ENCODE assay signal across 18 cellular contexts in the genomic region with DNA sequence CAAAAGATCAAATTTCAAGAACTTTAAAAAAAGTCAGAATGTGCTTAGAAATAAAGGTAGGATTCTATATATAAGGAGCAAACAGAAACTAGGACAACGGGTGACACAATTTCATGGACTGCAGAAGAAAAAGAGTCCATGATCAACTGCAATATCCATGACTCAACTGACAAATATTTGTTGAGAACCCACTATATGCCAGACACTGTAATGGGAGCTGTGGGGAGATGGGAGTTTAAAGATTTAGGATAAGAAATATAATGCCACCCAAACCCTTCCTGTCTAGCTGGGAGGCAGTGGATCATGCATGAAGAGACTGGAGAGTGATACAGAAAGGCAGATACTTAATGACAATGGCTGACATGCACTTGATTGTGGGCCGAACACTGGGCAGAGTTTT.
"Had no signal": no experiment of that assay in that cellular context is flagged by ENCODE, and none has a peak within 500 bp of the region (broad histone marks: within the 10 kb centered on the region; RNA-seq: fewer than 3 reads in every experiment).

No MANE protein-coding gene starts in this region.

- H3K27ac Mint-ChIP-seq: activated CD4-positive, alpha-beta T cell treated with anti-CD3 and anti-CD28 coated beads, Interleukin-2, amount 10 ng/mL, durations not matched to agents 24 days and 14 days; activated CD8-positive, alpha-beta T cell treated with anti-CD3 and anti-CD28 coated beads, Interleukin-2, amount 10 ng/mL, durations not matched to agents 7 days and 5 days; activated naive CD8-positive, alpha-beta T cell; brain; naive thymus-derived CD4-positive, alpha-beta T cell; T-helper 1 cell treated with Interleukin-12 subunit alpha and Interleukin-12 subunit beta and Interleukin-4 antibody, amounts not matched to agents 30 μg/mL and 1 μg/mL, for 36 hours had no signal

- H3K27me3 Mint-ChIP-seq: brain had no signal

- H3K27me3 ChIP-seq: ovary, sigmoid colon, stomach, testis, upper lobe of left lung had no signal

- H3K36me3 ChIP-seq: left ventricle myocardium inferior, ovary, sigmoid colon, stomach, upper lobe of left lung had no signal

- H3K27ac ChIP-seq: ovary, sigmoid colon, stomach, testis, upper lobe of left lung had no signal

- H3K9me3 Mint-ChIP-seq: activated CD4-positive, alpha-beta T cell treated with anti-CD3 and anti-CD28 coated beads, Interleukin-2, amount 10 ng/mL, durations not matched to agents 24 days and 14 days; T-helper 1 cell treated with Interleukin-12 subunit alpha and Interleukin-12 subunit beta and Interleukin-4 antibody, amounts not matched to agents 30 μg/mL and 1 μg/mL, for 36 hours had no signal

- DNase-seq: activated CD4-positive, alpha-beta T cell treated with anti-CD3 and anti-CD28 coated beads, Interleukin-2, amount 10 ng/mL, durations not matched to agents 24 days and 14 days; activated CD4-positive, CD25-positive, alpha-beta regulatory T cell; activated CD8-positive, alpha-beta memory T cell treated with anti-CD3 and anti-CD28 coated beads, Interleukin-2, amount 50 U/mL, for 4 hours; activated CD8-positive, alpha-beta T cell treated with anti-CD3 and anti-CD28 coated beads, Interleukin-2, amount 10 ng/mL, durations not matched to agents 7 days and 5 days; activated gamma-delta T cell treated with Interleukin-2 at 50 U/mL for 16 hours; activated T-cell treated with anti-CD3 and anti-CD28 coated beads, Interleukin-2, amount 50 U/mL, for 48 hours; amygdala; left ventricle myocardium inferior; naive thymus-derived CD4-positive, alpha-beta T cell; ovary; sigmoid colon; stimulated activated CD4-positive, alpha-beta T cell treated with anti-CD3 and anti-CD28 coated beads, Interleukin-1b, Interleukin-23, amount 100 ng/mL, for 48 hours; stomach; testis; upper lobe of left lung had no signal

- H3K4me3 ChIP-seq: left ventricle myocardium inferior, ovary, sigmoid colon, stomach, testis, upper lobe of left lung had no signal

- ATAC-seq: activated CD8-positive, alpha-beta T cell treated with anti-CD3 and anti-CD28 coated beads, Interleukin-2, amount 10 ng/mL, durations not matched to agents 7 days and 5 days; naive thymus-derived CD4-positive, alpha-beta T cell had no signal

- H3K4me1 Mint-ChIP-seq: activated CD4-positive, alpha-beta T cell treated with anti-CD3 and anti-CD28 coated beads, Interleukin-2, amount 10 ng/mL, durations not matched to agents 24 days and 14 days; naive thymus-derived CD4-positive, alpha-beta T cell had no signal

- H3K4me3 Mint-ChIP-seq: activated CD4-positive, alpha-beta T cell treated with anti-CD3 and anti-CD28 coated beads, Interleukin-2, amount 10 ng/mL, durations not matched to agents 24 days and 14 days; activated CD8-positive, alpha-beta T cell treated with anti-CD3 and anti-CD28 coated beads, Interleukin-2, amount 10 ng/mL, durations not matched to agents 7 days and 5 days; activated naive CD8-positive, alpha-beta T cell; brain; naive thymus-derived CD4-positive, alpha-beta T cell; T-helper 1 cell treated with Interleukin-12 subunit alpha and Interleukin-12 subunit beta and Interleukin-4 antibody, amounts not matched to agents 30 μg/mL and 1 μg/mL, for 36 hours had no signal

- H3K36me3 Mint-ChIP-seq: activated naive CD8-positive, alpha-beta T cell; brain; naive thymus-derived CD4-positive, alpha-beta T cell had no signal

- H3K4me1 ChIP-seq: testis, upper lobe of left lung had no signal

- H3K9me3 ChIP-seq: left ventricle myocardium inferior, ovary, sigmoid colon, stomach, testis, upper lobe of left lung had no signal
